19 cellular contexts compared by ENCODE assay signal in genomic region chr13:64332048-64332447, GRCh38.
A peak's percentile ranks its signal among the peaks of the same experiment; 100 is the strongest.
DNase-seq lines count a peak whose midpoint lies in the region; ATAC-seq and TF ChIP-seq lines count a peak whose summit lies in the region.
"Had no signal": no experiment of that assay in that cellular context is flagged by ENCODE, and none has a peak within 500 bp of the region (broad histone marks: within the 10 kb centered on the region; RNA-seq: fewer than 3 reads in every experiment).

No MANE protein-coding gene starts in this region.

- H4K20me1 ChIP-seq in PC-3 (ENCODE audit: low read length): no peaks in the 10 kb centered on the region

- no TSS peak for BruUV-seq in PC-3 (replicated peaks; lab: Mats Ljungman, UMichigan)

- no peak overlapping the region for H3K4me3 Mint-ChIP-seq in activated CD8-positive, alpha-beta T cell treated with anti-CD3 and anti-CD28 coated beads for 36 hours
- H3K4me3 Mint-ChIP-seq in natural killer cell: no peak overlapping the region

- H3K9ac ChIP-seq in PC-3 (ENCODE audit: low read length): no peak overlapping the region

- H3F3A ChIP-seq in PC-3 (ENCODE audit: low read length, unreplicated experiment): no peaks in the 10 kb centered on the region

- no peaks in the 10 kb centered on the region for H3K36me3 ChIP-seq in PC-3 (ENCODE audit: low read depth, low read length)
- H3K36me3 ChIP-seq: cardiac muscle cell, gastrocnemius medialis, thyroid gland had no signal

- H3K4me2 ChIP-seq in PC-3 (ENCODE audit: low read length): no peak overlapping the region

- POLR2A ChIA-PET in PC-3 (lab: Charles Lee; ENCODE audit: unreplicated experiment): no interaction called here
- POLR2A ChIA-PET in activated CD8-positive, alpha-beta T cell treated with anti-CD3 and anti-CD28 coated beads for 36 hours (lab: Charles Lee): no interaction called here

- H3K27me3 Mint-ChIP-seq in activated CD8-positive, alpha-beta T cell treated with anti-CD3 and anti-CD28 coated beads for 36 hours: no peaks in the 10 kb centered on the region
- no peaks in the 10 kb centered on the region for H3K27me3 Mint-ChIP-seq in natural killer cell (ENCODE audit: low read depth in 2 of 2)

- intact Hi-C loops in PC-3 (cut with micrococcal nuclease) (no loop called here), natural killer cell (cut with micrococcal nuclease) (no loop called here)
- intact Hi-C loops in activated CD8-positive, alpha-beta T cell treated with anti-CD3 and anti-CD28 coated beads for 36 hours (cut with micrococcal nuclease): no loop called here

- H3K4me3 ChIP-seq in PC-3 (ENCODE audit: low read length) (no peak overlapping the region), skeletal muscle cell (ENCODE audit: low read depth, low read length) (no peak overlapping the region)
- H3K4me3 ChIP-seq: cardiac muscle cell, dorsolateral prefrontal cortex, gastrocnemius medialis, SK-N-MC, thyroid gland had no signal

- H3K9me3 Mint-ChIP-seq in activated CD8-positive, alpha-beta T cell treated with anti-CD3 and anti-CD28 coated beads for 36 hours: peaks cover 12% of the 10 kb centered on the region
- H3K9me3 Mint-ChIP-seq in natural killer cell: peaks cover 11% of the 10 kb centered on the region in 2 donors

- H3K27ac ChIP-seq in PC-3 (ENCODE audit: low read length): no peak overlapping the region
- H3K27ac ChIP-seq: C4-2B, cardiac muscle cell, dorsolateral prefrontal cortex, gastrocnemius medialis, SK-N-MC, thyroid gland had no signal

- peak; percentile 54 for ATAC-seq in PC-3
- ATAC-seq in activated CD8-positive, alpha-beta T cell treated with anti-CD3 and anti-CD28 coated beads for 36 hours: no peak
- no peak for ATAC-seq in natural killer cell
- ATAC-seq: gastrocnemius medialis, left ventricle myocardium superior had no signal

- H3K4me1 ChIP-seq in PC-3 (ENCODE audit: insufficient read depth, low read length): no peaks in the 10 kb centered on the region
- H3K4me1 ChIP-seq: gastrocnemius medialis, thyroid gland had no signal

- CTCF ChIA-PET in PC-3 (lab: Charles Lee): no interaction called here
- CTCF ChIA-PET in activated CD8-positive, alpha-beta T cell treated with anti-CD3 and anti-CD28 coated beads for 36 hours (lab: Charles Lee): no interaction called here

- H3K9me2 ChIP-seq in PC-3 (replicated peaks; ENCODE audit: low read length): no peaks in the 10 kb centered on the region

- peak; percentile 0 to 53 for DNase-seq in NCI-H2081 (lab: John Stamatoyannopoulos, UW)
- no peak for DNase-seq in NCI-H2081 treated with DMSO at 0.1 percent for 48 hours (lab: John Stamatoyannopoulos, UW)
- DNase-seq in NCI-H1417 treated with DMSO at 0.1 percent for 48 hours (lab: John Stamatoyannopoulos, UW): peak; percentile 36
- DNase-seq in PC-3: peak; percentile 9
- peak; percentile 25 for DNase-seq in skeletal muscle cell (ENCODE audit: low read depth)
- DNase-seq in activated CD8-positive, alpha-beta T cell treated with anti-CD3 and anti-CD28 coated beads for 36 hours: no peak
- DNase-seq in NCI-H128 (lab: John Stamatoyannopoulos, UW; ENCODE audit: unreplicated experiment): no peak
- DNase-seq in natural killer cell: no peak
- DNase-seq: dorsolateral prefrontal cortex; gastrocnemius medialis; GOT3; left ventricle myocardium superior; occipital lobe; stimulated activated naive CD4-positive, alpha-beta T cell; T1000; thyroid gland had no signal

- H3K36me3 Mint-ChIP-seq in activated CD8-positive, alpha-beta T cell treated with anti-CD3 and anti-CD28 coated beads for 36 hours (ENCODE audit: low read depth): no peaks in the 10 kb centered on the region
- H3K36me3 Mint-ChIP-seq in natural killer cell: no peaks in the 10 kb centered on the region

- no peaks in the 10 kb centered on the region for H3K4me1 Mint-ChIP-seq in activated CD8-positive, alpha-beta T cell treated with anti-CD3 and anti-CD28 coated beads for 36 hours (ENCODE audit: low read depth)
- H3K4me1 Mint-ChIP-seq in natural killer cell: no peaks in the 10 kb centered on the region

- H3K27me3 ChIP-seq in PC-3 (ENCODE audit: low read length): no peaks in the 10 kb centered on the region
- H3K27me3 ChIP-seq: cardiac muscle cell, dorsolateral prefrontal cortex, gastrocnemius medialis, thyroid gland had no signal

- TF ChIP-seq CTCF in PC-3 (conservative IDR thresholded peaks at IDR 0.05; ENCODE audit: low read depth, low read length) (no peak), natural killer cell (IDR thresholded peaks at IDR 0.05) (no peak)
- TF ChIP-seq CTCF in activated CD8-positive, alpha-beta T cell treated with anti-CD3 and anti-CD28 coated beads for 36 hours (IDR thresholded peaks at IDR 0.05): no peak

- no peaks in the 10 kb centered on the region for H3K9me3 ChIP-seq in PC-3 (ENCODE audit: low read length)
- H3K9me3 ChIP-seq: gastrocnemius medialis, thyroid gland had no signal

- no peak overlapping the region for H3K27ac Mint-ChIP-seq in activated CD8-positive, alpha-beta T cell treated with anti-CD3 and anti-CD28 coated beads for 36 hours
- H3K27ac Mint-ChIP-seq in natural killer cell: no peak overlapping the region

- no peak overlapping the region for H2AFZ ChIP-seq in PC-3 (ENCODE audit: low read length)

- no peaks in the 10 kb centered on the region for H3K79me2 ChIP-seq in PC-3 (ENCODE audit: low read length)

Comparison
In these comparisons a context has a peak if more than half of its experiments do, and no peak if none do; other contexts are left out.
1. DNase-seq: peak in NCI-H2081 (2 of 2), NCI-H1417 treated with DMSO at 0.1 percent for 48 hours (single experiment), PC-3 (single experiment) and skeletal muscle cell (single experiment); none in NCI-H2081 treated with DMSO at 0.1 percent for 48 hours (single experiment), activated CD8-positive, alpha-beta T cell treated with anti-CD3 and anti-CD28 coated beads for 36 hours (single experiment), NCI-H128 (single experiment) and natural killer cell (single experiment).